ENCODE assay signal across 1 cellular context in genomic region chr17:41864837-41865595, GRCh38.
TF ChIP-seq lines count a peak whose summit lies in the region.

KLHL11 (minus strand) TSS chr17:41865423; CDS start chr17:41865370, 53 bp downstream.

TF ChIP-seq in K562, 482 proteins besides CTCF, POLR2A, EP300 and RAD21 (continued from another document and continues in another):
- TF ChIP-seq ZNF318 (IDR thresholded peaks at IDR 0.05; ENCODE audit: borderline replicate concordance in 1 of 2, low read depth in 1 of 2) (no peak), ZNF57 (CRISPR knock-in tag; IDR thresholded peaks at IDR 0.05) (no peak), CHD7 (IDR thresholded peaks at IDR 0.05; ENCODE audit: low read depth, low read length) (no peak), ZNF695 (CRISPR knock-in tag; IDR thresholded peaks at IDR 0.05) (no peak), TFE3 (CRISPR knock-in tag; IDR thresholded peaks at IDR 0.05) (no peak), TAL1 (IDR thresholded peaks at IDR 0.05) (no peak), CXXC5 (CRISPR knock-in tag; IDR thresholded peaks at IDR 0.05) (peak; percentile 90), CEBPG (CRISPR knock-in tag; IDR thresholded peaks at IDR 0.05) (no peak), CEBPG (tag; conservative IDR thresholded peaks at IDR 0.05 in 1 of 2, IDR thresholded peaks at IDR 0.05 in 1 of 2) (no peak), NR3C1 (CRISPR knock-in tag; IDR thresholded peaks at IDR 0.05) (no peak), MLLT1 (IDR thresholded peaks at IDR 0.05) (peak; percentile 9 to 40; a peak in 1 of 4 replicates), ZNF586 (CRISPR knock-in tag; conservative IDR thresholded peaks at IDR 0.05) (no peak), ZNF280A (IDR thresholded peaks at IDR 0.05; ENCODE audit: low read depth, partially characterized antibody) (no peak), ZNF717 (CRISPR knock-in tag; IDR thresholded peaks at IDR 0.05) (no peak), HOXB6 (CRISPR knock-in tag; IDR thresholded peaks at IDR 0.05; ENCODE audit: borderline replicate concordance) (no peak), TSHZ1 (CRISPR knock-in tag; IDR thresholded peaks at IDR 0.05) (no peak), ZNF311 (CRISPR knock-in tag; IDR thresholded peaks at IDR 0.05) (no peak), ZNF76 (CRISPR knock-in tag; IDR thresholded peaks at IDR 0.05; ENCODE audit: borderline replicate concordance) (no peak), ZNF41 (CRISPR knock-in tag; conservative IDR thresholded peaks at IDR 0.05) (no peak), PYGO2 (tag; IDR thresholded peaks at IDR 0.05) (no peak)
- TF ChIP-seq, protein P1, sequence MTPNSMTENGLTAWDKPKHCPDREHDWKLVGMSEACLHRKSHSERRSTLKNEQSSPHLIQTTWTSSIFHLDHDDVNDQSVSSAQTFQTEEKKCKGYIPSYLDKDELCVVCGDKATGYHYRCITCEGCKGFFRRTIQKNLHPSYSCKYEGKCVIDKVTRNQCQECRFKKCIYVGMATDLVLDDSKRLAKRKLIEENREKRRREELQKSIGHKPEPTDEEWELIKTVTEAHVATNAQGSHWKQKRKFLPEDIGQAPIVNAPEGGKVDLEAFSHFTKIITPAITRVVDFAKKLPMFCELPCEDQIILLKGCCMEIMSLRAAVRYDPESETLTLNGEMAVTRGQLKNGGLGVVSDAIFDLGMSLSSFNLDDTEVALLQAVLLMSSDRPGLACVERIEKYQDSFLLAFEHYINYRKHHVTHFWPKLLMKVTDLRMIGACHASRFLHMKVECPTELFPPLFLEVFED (CRISPR knock-in tag; conservative IDR thresholded peaks at IDR 0.05), result no peak
